10 cellular contexts compared by ENCODE assay signal in the genomic region with DNA sequence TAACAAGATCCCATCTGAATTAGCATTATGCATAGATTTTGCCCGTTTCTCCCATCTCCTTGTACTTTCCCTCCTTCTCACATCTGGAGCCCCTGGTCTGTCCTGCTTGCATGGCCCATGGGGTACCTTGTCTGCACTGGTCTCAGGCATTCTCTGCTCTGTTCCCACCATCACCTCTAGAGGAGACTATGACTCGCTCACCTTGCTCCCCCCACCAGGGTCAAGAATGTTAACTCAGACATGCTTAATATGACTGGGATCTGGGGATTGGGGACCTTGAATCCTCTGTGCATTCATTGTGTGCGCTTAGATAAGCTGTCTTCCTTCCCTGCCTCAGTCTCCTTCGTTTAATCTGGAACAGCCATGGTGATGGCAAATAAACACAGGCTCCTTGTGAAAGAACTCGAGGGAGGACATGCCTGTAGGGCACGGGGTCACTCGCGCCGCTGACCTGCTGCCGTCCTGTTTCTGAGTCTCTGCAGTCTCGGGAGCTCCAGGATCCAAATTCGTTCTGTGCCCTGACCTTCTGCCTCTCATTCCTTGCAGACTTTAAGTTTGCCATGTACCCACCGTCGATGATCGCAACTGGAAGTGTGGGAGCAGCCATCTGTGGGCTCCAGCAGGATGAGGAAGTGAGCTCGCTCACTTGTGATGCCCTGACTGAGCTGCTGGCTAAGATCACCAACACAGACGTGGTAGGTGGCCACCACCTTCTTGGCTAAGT. TPM values are rescaled to one million over a fixed set of nuclear protein-coding genes. Genes with fewer than 3 reads are reported as not detected.
A peak's percentile ranks its signal among the peaks of the same experiment; 100 is the strongest.
DNase-seq lines count a peak whose midpoint lies in the region; ATAC-seq and TF ChIP-seq lines count a peak whose summit lies in the region.
"Had no signal": no experiment of that assay in that cellular context is flagged by ENCODE, and none has a peak within 500 bp of the region (broad histone marks: within the 10 kb centered on the region; RNA-seq: fewer than 3 reads in every experiment).

No MANE protein-coding gene starts in this region.

- WGBS in endodermal cell (ENCODE audit: insufficient coverage in 1 of 2, insufficient read length in 1 of 2), 2 experiments: 91 to 93% methylated on average over 14 to 17 of the region's 17 CpGs
- WGBS in GM23248 (ENCODE audit: low coverage in 1 of 2, low lambda C conversion rate in 2 of 2, missing lambda C conversion rate in 2 of 2), 2 experiments: 63 to 68% methylated on average over 17 of the region's 17 CpGs

- no peak overlapping the region for H3K4me3 Mint-ChIP-seq in CD8-positive, alpha-beta T cell
- H3K4me3 Mint-ChIP-seq in endodermal cell: no peak overlapping the region
- H3K4me3 Mint-ChIP-seq in neural progenitor cell: peak overlapping the region; percentile 69

- ATAC-seq in CD8-positive, alpha-beta T cell: no peak
- ATAC-seq in RWPE2 (ENCODE audit: low read depth) (0 out of 3 replicates have a peak, but pooled peaks have one; percentile 8), GM19023 (IDR thresholded peaks at IDR 0.05; ENCODE audit: unreplicated experiment) (no peak)

- no peaks in the 10 kb centered on the region for H3K27me3 ChIP-seq in CD8-positive, alpha-beta T cell (ENCODE audit: insufficient read depth, low read length)
- H3K27me3 ChIP-seq in RWPE2 (ENCODE audit: insufficient read depth, poor library complexity, severe bottlenecking) (no peaks in the 10 kb centered on the region), endodermal cell (ENCODE audit: control insufficient read depth, insufficient read depth, low read length, poor library complexity, severe bottlenecking) (no peaks in the 10 kb centered on the region), neural progenitor cell (no peaks in the 10 kb centered on the region), GM23248 (replicated peaks; ENCODE audit: insufficient read depth) (peaks cover 32% of the 10 kb centered on the region)

- H3K79me2 ChIP-seq in neural progenitor cell (ENCODE audit: low read depth) (peaks cover 34% of the 10 kb centered on the region), GM23248 (ENCODE audit: insufficient read depth) (no peaks in the 10 kb centered on the region)

- H2AFZ ChIP-seq in neural progenitor cell (replicated peaks) (no peak overlapping the region), GM23248 (no peak overlapping the region)

- H4K20me1 ChIP-seq in neural progenitor cell (ENCODE audit: low read depth) (peaks cover 96% of the 10 kb centered on the region), GM23248 (ENCODE audit: insufficient read depth) (no peaks in the 10 kb centered on the region)

- DNase-seq in CD8-positive, alpha-beta T cell: no peak
- DNase-seq in RWPE2 (ENCODE audit: low spot score) (no peak), endodermal cell (peak; percentile 48), neural progenitor cell (ENCODE audit: low spot score) (no peak), GM23248 (no peak), NCI-H2227 (lab: John Stamatoyannopoulos, UW; ENCODE audit: unreplicated experiment) (no peak), COLO829 (ENCODE audit: low spot score) (no peak)

- POLR2A ChIA-PET in CD8-positive, alpha-beta T cell (lab: Charles Lee): interaction anchor here (0.7 to 1.1 kb wide), 2 partner anchors 10 to 15 kb away, joined by 3 to 4 read pairs; a partner anchor contains a TSS

- H3K27ac ChIP-seq in CD8-positive, alpha-beta T cell (ENCODE audit: low read depth, low read length): no peak overlapping the region
- H3K27ac ChIP-seq in RWPE2 (ENCODE audit: poor library complexity, severe bottlenecking) (peak overlapping the region; percentile 18), endodermal cell (ENCODE audit: low read depth, low read length) (peak overlapping the region; percentile 83), neural progenitor cell (peak overlapping the region; percentile 18), GM23248 (no peak overlapping the region)
- H3K27ac ChIP-seq: VCaP had no signal

- peak overlapping the region; percentile 86 for H3K27ac Mint-ChIP-seq in CD8-positive, alpha-beta T cell
- H3K27ac Mint-ChIP-seq in endodermal cell (no peak overlapping the region), neural progenitor cell (peak overlapping the region; percentile 89)
- H3K27ac Mint-ChIP-seq: progenitor cell of endocrine pancreas had no signal

- H3K4me3 ChIP-seq in CD8-positive, alpha-beta T cell (ENCODE audit: low read depth, low read length): no peak overlapping the region
- H3K4me3 ChIP-seq in RWPE2 (ENCODE audit: severe bottlenecking) (no peak overlapping the region), endodermal cell (ENCODE audit: low read length) (no peak overlapping the region), neural progenitor cell (no peak overlapping the region), GM23248 (no peak overlapping the region)

- no peaks in the 10 kb centered on the region for H3K9me3 Mint-ChIP-seq in CD8-positive, alpha-beta T cell
- H3K9me3 Mint-ChIP-seq in endodermal cell (no peaks in the 10 kb centered on the region), neural progenitor cell (no peaks in the 10 kb centered on the region)

- peaks cover 87% of the 10 kb centered on the region for H3K4me1 Mint-ChIP-seq in CD8-positive, alpha-beta T cell (ENCODE audit: low read depth)
- peaks cover 10% of the 10 kb centered on the region for H3K4me1 Mint-ChIP-seq in endodermal cell
- H3K4me1 Mint-ChIP-seq in neural progenitor cell: peaks cover 85% of the 10 kb centered on the region

- in situ Hi-C loops in GM23248 (cut with MboI): no loop called here

- intact Hi-C loops in CD8-positive, alpha-beta T cell (cut with DNase I, micrococcal nuclease): no loop called here

- no peaks in the 10 kb centered on the region for H3K27me3 Mint-ChIP-seq in CD8-positive, alpha-beta T cell (ENCODE audit: low read depth)
- H3K27me3 Mint-ChIP-seq in endodermal cell (ENCODE audit: insufficient read depth) (no peaks in the 10 kb centered on the region), neural progenitor cell (ENCODE audit: insufficient read depth, low read depth) (peaks cover 8% of the 10 kb centered on the region)
- H3K27me3 Mint-ChIP-seq: progenitor cell of endocrine pancreas had no signal

- H3K9me3 ChIP-seq in CD8-positive, alpha-beta T cell (ENCODE audit: low read length): no peaks in the 10 kb centered on the region
- H3K9me3 ChIP-seq in RWPE2 (ENCODE audit: severe bottlenecking) (no peaks in the 10 kb centered on the region), endodermal cell (ENCODE audit: control insufficient read depth, low read length) (no peaks in the 10 kb centered on the region), neural progenitor cell (ENCODE audit: low read depth) (no peaks in the 10 kb centered on the region), GM23248 (ENCODE audit: low read depth) (no peaks in the 10 kb centered on the region)

- peaks cover 60% of the 10 kb centered on the region for H3K4me1 ChIP-seq in CD8-positive, alpha-beta T cell (ENCODE audit: insufficient read depth, low read length)
- H3K4me1 ChIP-seq in RWPE2 (ENCODE audit: insufficient read depth, poor library complexity, severe bottlenecking) (peaks cover 6% of the 10 kb centered on the region), endodermal cell (ENCODE audit: control insufficient read depth, insufficient read depth, low read length) (no peaks in the 10 kb centered on the region), neural progenitor cell (peaks cover 33% of the 10 kb centered on the region), GM23248 (ENCODE audit: insufficient read depth) (no peaks in the 10 kb centered on the region)

- peak overlapping the region; percentile 24 for H3K4me2 ChIP-seq in neural progenitor cell
- no peak overlapping the region for H3K4me2 ChIP-seq in GM23248 (ENCODE audit: unreplicated experiment)

- CTCF ChIA-PET in CD8-positive, alpha-beta T cell (lab: Charles Lee): interaction anchor here (0.6 to 4.4 kb wide), 4 partner anchors 9 to 37 kb away, joined by 3 to 18 read pairs (median 10); no protein-coding TSS in a partner anchor

- H3F3A ChIP-seq in neural progenitor cell (ENCODE audit: low read depth) (peaks cover 22% of the 10 kb centered on the region), GM23248 (ENCODE audit: insufficient read depth) (no peaks in the 10 kb centered on the region)

- no peak overlapping the region for H3K9ac ChIP-seq in endodermal cell (ENCODE audit: extremely low read depth, low read length, poor library complexity, severe bottlenecking)
- H3K9ac ChIP-seq in neural progenitor cell: no peak overlapping the region
- H3K9ac ChIP-seq in GM23248: no peak overlapping the region

- H3K9me2 ChIP-seq in GM23248 (ENCODE audit: insufficient read depth): no peaks in the 10 kb centered on the region

- TF ChIP-seq CTCF in CD8-positive, alpha-beta T cell (IDR thresholded peaks at IDR 0.05): no peak
- TF ChIP-seq CTCF in RWPE2 (IDR thresholded peaks at IDR 0.05; ENCODE audit: poor library complexity, severe bottlenecking) (no peak), endodermal cell (conservative IDR thresholded peaks at IDR 0.05) (no peak), neural progenitor cell (IDR thresholded peaks at IDR 0.05) (no peak)

- H3K36me3 Mint-ChIP-seq in CD8-positive, alpha-beta T cell: peaks cover 95% of the 10 kb centered on the region
- peaks cover 94% of the 10 kb centered on the region for H3K36me3 Mint-ChIP-seq in endodermal cell (ENCODE audit: low read depth)
- peaks cover 74% of the 10 kb centered on the region for H3K36me3 Mint-ChIP-seq in neural progenitor cell

- peaks cover 82% of the 10 kb centered on the region for H3K36me3 ChIP-seq in CD8-positive, alpha-beta T cell (ENCODE audit: insufficient read depth, low read length)
- H3K36me3 ChIP-seq in RWPE2 (ENCODE audit: low read depth) (peaks cover 100% of the 10 kb centered on the region), endodermal cell (ENCODE audit: control insufficient read depth, insufficient read depth, low read length) (peaks cover 59% of the 10 kb centered on the region), neural progenitor cell (no peaks in the 10 kb centered on the region), GM23248 (ENCODE audit: low read depth) (no peaks in the 10 kb centered on the region)

RNA-seq across cellular contexts. Expression of a gene that starts 14.9 kb away (rescaled TPM):
- 100 to 1,000 TPM; 155 TPM for total RNA-seq in CD8-positive, alpha-beta T cell
- 100 to 1,000 TPM; 286 to 362 TPM for total RNA-seq in endodermal cell
- 86.6 TPM for polyA plus RNA-seq in endodermal cell (2013, experiment 1 of 2)
- polyA plus RNA-seq in endodermal cell (2013, experiment 2 of 2): 81.3 TPM
- 95.8 and 103 TPM in 2 replicates for total RNA-seq in neural progenitor cell (ENCODE audit: low replicate concordance)
- 4.2 and 4.9 TPM in 2 replicates for total RNA-seq in GM23248 (2014; rRNA removed; shearing (Covaris generic))
- polyA plus RNA-seq in GM23248 (2016; fragmentation: Nextera tagmentation; extraction: Ambion mirVana): 2.9 TPM in 2 replicates

RNA-seq across cellular contexts. Expression of a gene that starts 32.6 kb away (rescaled TPM):
- total RNA-seq in CD8-positive, alpha-beta T cell: 10 to 100 TPM; 14.0 to 15.8 TPM
- total RNA-seq in endodermal cell (10 to 100 TPM; 19.2 to 41.3 TPM), neural progenitor cell (ENCODE audit: low replicate concordance) (7.1 and 18.1 TPM in 2 replicates)
- polyA plus RNA-seq in endodermal cell (2013, experiment 1 of 2): 7.7 TPM
- polyA plus RNA-seq in endodermal cell (2013, experiment 2 of 2): 8.9 TPM
- total RNA-seq in GM23248 (2014; rRNA removed; shearing (Covaris generic)): 6.7 and 9.3 TPM in 2 replicates
- polyA plus RNA-seq in GM23248 (2016; fragmentation: Nextera tagmentation; extraction: Ambion mirVana): 23.6 and 24.6 TPM in 2 replicates

Comparison
In these comparisons a context has a peak if more than half of its experiments do, and no peak if none do; other contexts are left out.
1. H3K27ac ChIP-seq: peak in RWPE2 (single experiment), endodermal cell (single experiment) and neural progenitor cell (single experiment); none in CD8-positive, alpha-beta T cell (single experiment) and GM23248 (single experiment).
2. RNA of a gene that starts 14.9 kb away (total RNA-seq): 286 to 362 TPM in endodermal cell, 155 TPM in CD8-positive, alpha-beta T cell and 95.8 to 103 TPM in neural progenitor cell; 4.2 to 4.9 TPM in GM23248; every median in the first group is over 10 times any median in the second.